Comparison of ENCODE assay signal across 14 cellular contexts in the genomic region with DNA sequence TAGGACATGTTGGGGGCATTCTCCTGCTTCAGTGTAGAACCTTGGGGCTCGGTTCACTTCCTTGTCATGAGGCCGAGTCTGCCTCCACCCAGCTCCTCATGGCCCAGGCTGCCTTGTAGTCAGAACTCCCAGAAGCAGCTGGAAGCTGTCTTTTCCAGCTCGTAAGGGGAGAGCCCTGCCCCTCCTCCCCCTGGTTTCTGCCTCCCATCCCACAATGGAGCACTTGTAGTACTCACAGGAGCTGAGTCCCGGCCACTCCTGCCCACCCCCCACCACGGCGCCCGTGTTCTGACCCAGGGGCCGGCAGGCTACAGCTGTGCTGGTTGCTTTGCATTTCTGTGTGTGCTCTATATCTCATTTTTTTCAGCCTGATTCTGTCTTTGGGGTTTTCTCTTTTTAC. TPM values are rescaled to one million over a fixed set of nuclear protein-coding genes. Genes with fewer than 3 reads are reported as not detected.
A peak's percentile ranks its signal among the peaks of the same experiment; 100 is the strongest.
DNase-seq lines count a peak whose midpoint lies in the region; TF ChIP-seq lines count a peak whose summit lies in the region.
"Had no signal": no experiment of that assay in that cellular context is flagged by ENCODE, and none has a peak within 500 bp of the region (broad histone marks: within the 10 kb centered on the region; RNA-seq: fewer than 3 reads in every experiment).

No MANE protein-coding gene starts in this region.

- H3K27ac Mint-ChIP-seq in Calu3 (ENCODE audit: unreplicated experiment) = no peak overlapping the region
- H3K27ac Mint-ChIP-seq: CD4-positive, alpha-beta memory T cell had no signal

- H3K36me3 Mint-ChIP-seq in Calu3 (ENCODE audit: insufficient read depth, unreplicated experiment) = no peaks in the 10 kb centered on the region
- H3K36me3 Mint-ChIP-seq: CD4-positive, alpha-beta memory T cell had no signal

- WGBS in ovary, 3 donors = 39 to 44% (median 41%) methylated on average over 8 of the region's 8 CpGs

- no peaks in the 10 kb centered on the region for H3K36me3 ChIP-seq in ovary
- H3K36me3 ChIP-seq: gastrocnemius medialis had no signal

- no peak for TF ChIP-seq CTCF in fibroblast of pulmonary artery (IDR thresholded peaks at IDR 0.05; ENCODE audit: low read length, missing control alignments)
- TF ChIP-seq CTCF in ovary (IDR thresholded peaks at IDR 0.05) = no peak
- TF ChIP-seq CTCF in GM13976 (IDR thresholded peaks at IDR 0.05; ENCODE audit: borderline replicate concordance, control extremely low read depth, extremely low read depth, insufficient read depth, missing control alignments) = no peak
- no peak for TF ChIP-seq CTCF in Calu3 (IDR thresholded peaks at IDR 0.05; ENCODE audit: unreplicated experiment)

- no peak for TF ChIP-seq EP300 in ovary (IDR thresholded peaks at IDR 0.05)

- intact Hi-C loops in ovary (cut with DNase I) = no loop called here
- intact Hi-C loops in Calu3 (cut with micrococcal nuclease; ENCODE audit: unreplicated experiment) = no loop called here

- no peak overlapping the region for H3K27ac ChIP-seq in ovary
- H3K27ac ChIP-seq: gastrocnemius medialis had no signal

- in situ Hi-C loops in GM13976 (cut with MboI; ENCODE audit: low sequenced_read_pairs, unreplicated experiment) = no loop called here

- H3K4me3 ChIP-seq in fibroblast of pulmonary artery (replicated peaks; ENCODE audit: low read depth, low read length) (no peak overlapping the region), ovary (no peak overlapping the region)
- H3K4me3 ChIP-seq: gastrocnemius medialis had no signal

- H3K4me3 Mint-ChIP-seq in Calu3 (ENCODE audit: low read depth, unreplicated experiment) = no peak overlapping the region
- H3K4me3 Mint-ChIP-seq: activated T-cell treated with anti-CD3 and anti-CD28 coated beads, Interleukin-2, amount 50 U/mL, for 4 hours; CD4-positive, alpha-beta memory T cell had no signal

- peaks cover 7% of the 10 kb centered on the region for H3K4me1 Mint-ChIP-seq in Calu3 (ENCODE audit: low read depth, unreplicated experiment)

- H3K27me3 Mint-ChIP-seq in Calu3 (ENCODE audit: unreplicated experiment) = no peaks in the 10 kb centered on the region
- H3K27me3 Mint-ChIP-seq: CD4-positive, alpha-beta memory T cell had no signal

- DNase-seq in C1 segment of cervical spinal cord (lab: John Stamatoyannopoulos, UW) (peak in 10 of 14 donors; percentile 0 to 68 (median 24)), fibroblast of pulmonary artery (ENCODE audit: low read depth) (peak; percentile 12), iPS-NIHi11 (ENCODE audit: low spot score) (peak; percentile 15), ovary (peak; percentile 41 to 74 (median 56)), GM13976 (ENCODE audit: low spot score) (no peak), iPS-NIHi7 (ENCODE audit: extremely low spot score) (no peak), Calu3 (no peak)
- DNase-seq in stimulated activated CD4-positive, alpha-beta T cell treated with anti-CD3 and anti-CD28 coated beads, Interleukin-2, amount 100 ng/mL, for 24 hours = no peak
- DNase-seq: activated CD4-positive, alpha-beta T cell treated with anti-CD3 and anti-CD28 coated beads, Interleukin-2, amount 50 U/mL, for 4 hours; activated T-cell treated with anti-CD3 and anti-CD28 coated beads, Interleukin-2, amount 50 U/mL, for 4 hours; CD4-positive, alpha-beta memory T cell; central memory CD4-positive, alpha-beta T cell; gastrocnemius medialis; NCI-H82 had no signal

- no peaks in the 10 kb centered on the region for H3K27me3 ChIP-seq in ovary
- H3K27me3 ChIP-seq: gastrocnemius medialis had no signal

- H3K9me3 Mint-ChIP-seq in Calu3 (ENCODE audit: low read depth, unreplicated experiment) = no peaks in the 10 kb centered on the region
- H3K9me3 Mint-ChIP-seq: activated T-cell treated with anti-CD3 and anti-CD28 coated beads, Interleukin-2, amount 50 U/mL, for 4 hours had no signal

- no peaks in the 10 kb centered on the region for H3K9me3 ChIP-seq in ovary
- H3K9me3 ChIP-seq: gastrocnemius medialis had no signal

- no TSS peak for BruUV-seq in Calu3 (replicated peaks; lab: Mats Ljungman, UMichigan)

- no peak for TF ChIP-seq POLR2A in ovary (IDR thresholded peaks at IDR 0.05)

- CTCF ChIA-PET in Calu3 (lab: Charles Lee) = interaction anchor here (1.3 kb wide), 1 partner anchor 11 kb away, joined by 3 read pairs; no protein-coding TSS in a partner anchor

- H3K4me1 ChIP-seq in ovary (ENCODE audit: insufficient read depth) = no peaks in the 10 kb centered on the region
- H3K4me1 ChIP-seq: gastrocnemius medialis had no signal

RNA-seq across cellular contexts. Expression of a gene that starts 24.7 kb away (rescaled TPM):
- 10 to 100 TPM; 17.2 to 63.9 (median 51.1) TPM for total RNA-seq in ovary
- polyA plus RNA-seq in ovary = 10 to 100 TPM; 23.3 to 68.0 TPM
- total RNA-seq in Calu3 (2022) = 45.6 and 53.8 TPM in 2 replicates

Comparison
In these comparisons a context has a peak if more than half of its experiments do, and no peak if none do; other contexts are left out.
1. DNase-seq: peak in C1 segment of cervical spinal cord (10 of 14), fibroblast of pulmonary artery (single experiment), iPS-NIHi11 (single experiment) and ovary (5 of 5); none in GM13976 (single experiment), iPS-NIHi7 (single experiment), Calu3 (single experiment) and stimulated activated CD4-positive, alpha-beta T cell treated with anti-CD3 and anti-CD28 coated beads, Interleukin-2, amount 100 ng/mL, for 24 hours (0 of 2).